Comparison of ENCODE assay signal across 8 cellular contexts in the genomic region with DNA sequence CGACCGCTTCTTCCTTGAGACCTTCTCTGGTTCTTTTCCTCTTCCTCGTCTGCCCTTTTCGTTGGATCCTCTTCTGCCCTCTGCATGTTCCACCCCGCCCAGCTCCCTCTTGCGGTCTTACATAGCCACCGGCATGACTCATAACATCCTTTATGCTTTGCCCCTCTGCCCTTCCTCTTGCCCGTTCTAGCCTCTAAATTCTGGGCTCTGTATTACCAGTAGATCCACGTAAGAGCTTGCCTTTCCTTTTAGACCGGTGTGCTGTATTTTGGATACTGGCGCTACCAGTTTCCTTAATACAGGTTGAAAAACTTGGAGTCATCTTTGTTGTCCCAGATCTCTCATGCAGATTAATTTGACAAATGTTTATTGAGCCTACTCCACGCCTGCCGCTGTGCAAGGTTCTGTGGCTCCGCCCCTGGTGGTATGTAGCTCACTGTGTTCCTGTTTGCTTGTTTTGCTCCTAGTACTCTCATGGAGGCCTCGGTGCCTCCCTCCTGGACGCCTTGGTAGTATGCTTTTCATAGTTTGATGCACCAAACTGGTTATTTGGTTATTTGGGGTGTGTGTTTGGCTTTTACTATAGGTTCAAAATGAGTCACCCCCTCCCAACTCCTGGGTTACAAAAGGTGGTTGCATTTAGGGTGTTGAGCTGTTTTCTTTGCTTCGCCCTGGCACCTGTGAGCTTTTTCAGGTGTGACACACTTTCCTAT. TPM values are rescaled to one million over a fixed set of nuclear protein-coding genes. Genes with fewer than 3 reads are reported as not detected.
A peak's percentile ranks its signal among the peaks of the same experiment; 100 is the strongest.
DNase-seq lines count a peak whose midpoint lies in the region; ATAC-seq and TF ChIP-seq lines count a peak whose summit lies in the region.

No MANE protein-coding gene starts in this region.

- intact Hi-C loops in tibial artery (cut with DNase I; ENCODE audit: low total_unique reads): loop anchor here (2.0 to 10.0 kb wide), 3 partner anchors 25 to 199 kb away; a partner anchor contains a TSS

- peaks cover 19% of the 10 kb centered on the region for H3K4me1 ChIP-seq in HUES64 (ENCODE audit: insufficient read depth, low read length)
- peaks cover 25% of the 10 kb centered on the region for H3K4me1 ChIP-seq in osteoblast (ENCODE audit: insufficient read depth, low read length)
- H3K4me1 ChIP-seq in tibial artery: peaks cover 0 to 33% (median 24%) of the 10 kb centered on the region in 4 donors

- TF ChIP-seq CTCF in osteoblast (IDR thresholded peaks at IDR 0.05; ENCODE audit: extremely low read depth, low read depth, low read length) (peak; percentile 51), tibial artery (IDR thresholded peaks at IDR 0.05) (peak; percentile 21 to 30)

- H4K20me1 ChIP-seq in osteoblast (ENCODE audit: insufficient read depth, low read length): peaks cover 13% of the 10 kb centered on the region

- DNase-seq in D341Med (ENCODE audit: low spot score): peak; percentile 70
- peak; percentile 7 to 57 (median 36) for DNase-seq in activated naive CD4-positive, alpha-beta T cell (lab: John Stamatoyannopoulos, UW)
- DNase-seq in germinal center (ENCODE audit: low spot score): peak; percentile 75
- peak; percentile 92 for DNase-seq in osteoblast (ENCODE audit: insufficient read length, low spot score, missing footprints)
- peak; percentile 76 to 82 for DNase-seq in tibial artery

- WGBS in HUES64: 34% methylated on average over 17 of the region's 17 CpGs

- H2AFZ ChIP-seq in osteoblast (ENCODE audit: low read length): peak overlapping the region; percentile 13

- peaks cover 41% of the 10 kb centered on the region for H3K36me3 ChIP-seq in HUES64 (ENCODE audit: insufficient read depth, low read length)
- peaks cover 35% of the 10 kb centered on the region for H3K36me3 ChIP-seq in osteoblast (ENCODE audit: insufficient read depth, low read length)
- H3K36me3 ChIP-seq in tibial artery: peaks cover 12 to 35% (median 28%) of the 10 kb centered on the region in 3 donors

- peaks cover 11% of the 10 kb centered on the region for H3K27me3 ChIP-seq in HUES64 (ENCODE audit: insufficient read depth, low read length)
- H3K27me3 ChIP-seq in osteoblast (ENCODE audit: insufficient read depth, low read length): no peaks in the 10 kb centered on the region
- no peaks in the 10 kb centered on the region for H3K27me3 ChIP-seq in tibial artery

- H3K4me2 ChIP-seq in osteoblast (ENCODE audit: insufficient read depth, low read length): peak overlapping the region; percentile 99

- H3K9ac ChIP-seq in HUES64 (ENCODE audit: low read depth, low read length): no peak overlapping the region

- ATAC-seq in GM21447 (IDR thresholded peaks at IDR 0.05; ENCODE audit: unreplicated experiment): peak; percentile 76

- H3K27ac ChIP-seq in HUES64 (ENCODE audit: low read depth, low read length) (no peak overlapping the region), osteoblast (ENCODE audit: low read depth, low read length) (peak overlapping the region; percentile 86), tibial artery (peak overlapping the region; percentile 79 to 80)

- peaks cover 43% of the 10 kb centered on the region for H3K79me2 ChIP-seq in osteoblast (ENCODE audit: insufficient read depth, low read length)

- 0 out of 2 replicates have a peak, but pooled peaks have one; percentile 10 for TF ChIP-seq POLR2A in Raji (IDR thresholded peaks at IDR 0.05; ENCODE audit: insufficient read depth, low read depth, low read length)

- H3K4me3 ChIP-seq in HUES64 (ENCODE audit: low read length): peak overlapping the region; percentile 75
- H3K4me3 ChIP-seq in osteoblast (ENCODE audit: insufficient read depth, low read length): peak overlapping the region; percentile 90
- peak overlapping the region; percentile 81 to 92 for H3K4me3 ChIP-seq in tibial artery

- H3K9me3 ChIP-seq in HUES64 (ENCODE audit: insufficient read depth, low read depth, low read length): no peaks in the 10 kb centered on the region
- H3K9me3 ChIP-seq in osteoblast (ENCODE audit: low read depth, low read length): no peaks in the 10 kb centered on the region
- H3K9me3 ChIP-seq in tibial artery: no peaks in the 10 kb centered on the region

RNA-seq across cellular contexts. Expression of a gene that starts 1.7 kb away (rescaled TPM):
- 104 TPM for polyA plus RNA-seq in HUES64 (2013, experiment 1 of 2)
- polyA plus RNA-seq in HUES64 (2013, experiment 2 of 2): 114 TPM
- total RNA-seq in osteoblast: 111 and 115 TPM in 2 replicates

RNA-seq across cellular contexts. Expression of a gene that starts 24.3 kb away (rescaled TPM):
- 41.0 TPM for polyA plus RNA-seq in HUES64 (2013, experiment 1 of 2)
- 59.0 TPM for polyA plus RNA-seq in HUES64 (2013, experiment 2 of 2)
- 63.6 and 65.5 TPM in 2 replicates for total RNA-seq in osteoblast

Comparison
In these comparisons a context has a peak if more than half of its experiments do, and no peak if none do; other contexts are left out.
1. DNase-seq: peak in every context shown above with its lines; median percentile 92 in osteoblast; 79 in tibial artery; 75 in germinal center; 70 in D341Med; 36 in activated naive CD4-positive, alpha-beta T cell.